Comparison of ENCODE assay signal across 11 cellular contexts in genomic region chr20:21074605-21075336, GRCh38. TPM values are rescaled to one million over a fixed set of nuclear protein-coding genes. Genes with fewer than 3 reads are reported as not detected.
DNase-seq lines count a peak whose midpoint lies in the region; ATAC-seq, FAIRE-seq and TF ChIP-seq lines count a peak whose summit lies in the region.
"Had no signal": no experiment of that assay in that cellular context is flagged by ENCODE, and none has a peak within 500 bp of the region (broad histone marks: within the 10 kb centered on the region; RNA-seq: fewer than 3 reads in every experiment).

No MANE protein-coding gene starts in this region.

- no peak overlapping the region for H2AFZ ChIP-seq in K562 (ENCODE audit: low read depth, low read length)

- H3K27ac ChIP-seq in K562 (ENCODE audit: extremely low read depth, low read depth, low read length), result no peak overlapping the region
- H3K27ac ChIP-seq in adrenal gland, result no peak overlapping the region
- H3K27ac ChIP-seq in right atrium auricular region, result no peak overlapping the region
- H3K27ac ChIP-seq: psoas muscle, thoracic aorta had no signal

- DNase-seq in K562 (ENCODE audit: extremely low read depth in 1 of 4, low spot score in 3 of 4) (no peak), adrenal gland (no peak), hippocampal formation (lab: John Stamatoyannopoulos, UW) (no peak), right atrium auricular region (ENCODE audit: low spot score) (no peak), occipital lobe (lab: John Stamatoyannopoulos, UW) (no peak)
- DNase-seq: activated naive CD8-positive, alpha-beta T cell treated with anti-CD3 and anti-CD28 coated beads, Interleukin-2, amount 10 ng/mL, durations not matched to agents 7 days and 5 days; psoas muscle had no signal

- H3K36me3 ChIP-seq in K562 (ENCODE audit: control insufficient read depth, insufficient read depth, low read length) (no peaks in the 10 kb centered on the region), adrenal gland (replicated peaks in 1 of 2) (no peaks in the 10 kb centered on the region), right atrium auricular region (no peaks in the 10 kb centered on the region)
- H3K36me3 ChIP-seq: thoracic aorta had no signal

- H3K9me3 ChIP-seq in K562 (replicated peaks; ENCODE audit: control insufficient read depth, insufficient read depth, low read depth, low read length) (no peaks in the 10 kb centered on the region), adrenal gland (replicated peaks in 1 of 3) (no peaks in the 10 kb centered on the region), right atrium auricular region (peaks cover 0 to 3% of the 10 kb centered on the region in 2 donors)
- H3K9me3 ChIP-seq: psoas muscle, thoracic aorta had no signal

- TF ChIP-seq CTCF in K562 (IDR thresholded peaks at IDR 0.05 in 2 of 3, conservative IDR thresholded peaks at IDR 0.05 in 1 of 3; ENCODE audit: insufficient read depth in 2 of 3, low read depth in 1 of 3, low read length in 3 of 3), result no peak
- no peak for TF ChIP-seq CTCF in adrenal gland (IDR thresholded peaks at IDR 0.05)
- no peak for TF ChIP-seq CTCF in right atrium auricular region (IDR thresholded peaks at IDR 0.05)

- CTCF ChIA-PET in K562 (lab: Yijun Ruan, JAX; ENCODE audit: low intra/inter-chr PET ratio), result no interaction called here

- BruUV-seq in K562 (replicated peaks; lab: Mats Ljungman, UMichigan), result no TSS peak

- no peak overlapping the region for H3K9ac ChIP-seq in K562 (ENCODE audit: insufficient read depth in 1 of 2, low read depth in 2 of 2, low read length in 2 of 2)

- intact Hi-C loops in K562 (cut with micrococcal nuclease) (no loop called here), adrenal gland (cut with DNase I) (no loop called here)

- no peak overlapping the region for H3K4me2 ChIP-seq in K562 (ENCODE audit: insufficient read depth, low read length)

- WGBS in K562 (ENCODE audit: insufficient coverage, low coverage, missing lambda C conversion rate), result 0% methylated on average over 11 of the region's 12 CpGs
- WGBS in adrenal gland, 4 donors, result 70 to 78% (median 73%) methylated on average over 12 of the region's 12 CpGs

- POLR2A ChIA-PET in K562 (lab: Yijun Ruan, JAX), result no interaction called here

- H3K27me3 ChIP-seq in K562 (ENCODE audit: control insufficient read depth in 2 of 2, insufficient read depth in 2 of 2, low read length in 2 of 2) (peaks cover 0 to 19% of the 10 kb centered on the region in 2 experiments; a peak in 3 of 5 replicates), adrenal gland (peaks cover 4% of the 10 kb centered on the region), right atrium auricular region (no peaks in the 10 kb centered on the region)

- no peak for TF ChIP-seq POLR2A in K562 (conservative IDR thresholded peaks at IDR 0.05)
- no peak for TF ChIP-seq POLR2A in adrenal gland (IDR thresholded peaks at IDR 0.05)

- H4K20me1 ChIP-seq in K562 (replicated peaks; ENCODE audit: control insufficient read depth, insufficient read depth, low read length), result no peaks in the 10 kb centered on the region

- H3K4me1 ChIP-seq in K562 (replicated peaks in 1 of 2; ENCODE audit: control insufficient read depth in 2 of 2, insufficient read depth in 2 of 2, low read length in 2 of 2), result no peaks in the 10 kb centered on the region
- no peaks in the 10 kb centered on the region for H3K4me1 ChIP-seq in adrenal gland (replicated peaks in 1 of 2)
- no peaks in the 10 kb centered on the region for H3K4me1 ChIP-seq in right atrium auricular region
- H3K4me1 ChIP-seq: psoas muscle had no signal

- H3K4me3 ChIP-seq in K562 (no peak overlapping the region), adrenal gland (no peak overlapping the region), right atrium auricular region (no peak overlapping the region)
- H3K4me3 ChIP-seq: psoas muscle, thoracic aorta had no signal

- no peaks in the 10 kb centered on the region for H3K9me1 ChIP-seq in K562 (ENCODE audit: control insufficient read depth, insufficient read depth, low read length)

- no peak for TF ChIP-seq EP300 in K562 (IDR thresholded peaks at IDR 0.05; ENCODE audit: low read length)

- no peaks in the 10 kb centered on the region for H3K79me2 ChIP-seq in K562 (ENCODE audit: control insufficient read depth, insufficient read depth, low read length)

- no peak for FAIRE-seq in K562 (lab: Jason Lieb, UNC)

- ATAC-seq in GM18867 (IDR thresholded peaks at IDR 0.05; ENCODE audit: unreplicated experiment), result peak; percentile 98
- peak; percentile 98 for ATAC-seq in GM21825 (IDR thresholded peaks at IDR 0.05; ENCODE audit: unreplicated experiment)
- peak; percentile 99 for ATAC-seq in HG03520 (IDR thresholded peaks at IDR 0.05; ENCODE audit: unreplicated experiment)
- no peak for ATAC-seq in K562
- ATAC-seq: psoas muscle had no signal

- TF ChIP-seq RAD21 in K562 (CRISPR knock-in tag; conservative IDR thresholded peaks at IDR 0.05 in 1 of 2, IDR thresholded peaks at IDR 0.05 in 1 of 2), result no peak

- in situ Hi-C loops in K562 (cut with MboI), result no loop called here

TF ChIP-seq in K562, 482 proteins besides CTCF, POLR2A, EP300 and RAD21 (continues in another document):
- TF ChIP-seq ZNF518B (CRISPR knock-in tag; IDR thresholded peaks at IDR 0.05), result no peak

RNA-seq across cellular contexts. Expression of gene LINC00237, which starts 31.4 kb away (rescaled TPM):
- total RNA-seq in K562 (2011; cell fraction: chromatin; rRNA removed; ENCODE audit: low replicate concordance), result not detected in 2 replicates
- not detected in 2 replicates for total RNA-seq in K562 (2011; cell fraction: nucleolus; rRNA removed)
- not detected in 2 replicates for total RNA-seq in K562 (2011; cell fraction: nucleoplasm; rRNA removed)
- not detected in 2 replicates for total RNA-seq in K562 (2014; rRNA removed)
- total RNA-seq in K562 (2014; rRNA removed; fragmentation: Illumina TruSeq; extraction: Trizol), result not detected in 2 replicates
- not detected in 2 replicates for total RNA-seq in K562 (2015; rRNA removed; fragmentation: Illumina TruSeq; extraction: Trizol)
- total RNA-seq in K562 (2021), result not detected in 2 replicates
- not detected in 2 replicates for polyA plus RNA-seq in K562 (2011; rRNA removed)
- not detected in 2 replicates for polyA plus RNA-seq in K562 (2011; cell fraction: cytosol; rRNA removed)
- polyA plus RNA-seq in K562 (2011; cell fraction: nucleus; rRNA removed), result not detected in 2 replicates
- not detected in 2 replicates for polyA plus RNA-seq in K562 (2012)
- not detected in 2 replicates for polyA plus RNA-seq in K562 (2014; fragmentation: Illumina TruSeq; extraction: Trizol)
- not detected for polyA plus RNA-seq in K562 (2014; fragmentation: Nextera tagmentation; extraction: Ambion mirVana)
- not detected in 2 replicates for polyA plus RNA-seq in K562 (2014; rRNA removed)
- not detected in 2 replicates for polyA minus RNA-seq in K562 (2011; rRNA and poly(A)+ RNA removed)
- not detected in 2 replicates for polyA minus RNA-seq in K562 (2011; cell fraction: cytosol; rRNA and poly(A)+ RNA removed)
- not detected in 2 replicates for polyA minus RNA-seq in K562 (2011; cell fraction: nucleus; rRNA and poly(A)+ RNA removed)
- total RNA-seq in adrenal gland, result under 1 TPM in 1 of 8 donors, not detected in 7; 0.14 TPM
- not detected for polyA plus RNA-seq in adrenal gland
- not detected for total RNA-seq in right atrium auricular region
- 2.0 TPM for total RNA-seq in occipital lobe
- total RNA-seq: psoas muscle, thoracic aorta had no signal
- polyA plus RNA-seq: psoas muscle had no signal

RNA-seq across cellular contexts. Expression of gene KIZ, which starts 51.1 kb away (rescaled TPM):
- 22.9 and 121 TPM in 2 replicates for total RNA-seq in K562 (2011; cell fraction: chromatin; rRNA removed; ENCODE audit: low replicate concordance)
- 11.3 and 17.6 TPM in 2 replicates for total RNA-seq in K562 (2011; cell fraction: nucleolus; rRNA removed)
- 26.5 and 27.9 TPM in 2 replicates for total RNA-seq in K562 (2011; cell fraction: nucleoplasm; rRNA removed)
- total RNA-seq in K562 (2014; rRNA removed), result 10.8 and 11.0 TPM in 2 replicates
- total RNA-seq in K562 (2014; rRNA removed; fragmentation: Illumina TruSeq; extraction: Trizol), result 18.0 and 20.5 TPM in 2 replicates
- total RNA-seq in K562 (2015; rRNA removed; fragmentation: Illumina TruSeq; extraction: Trizol), result 9.8 and 11.5 TPM in 2 replicates
- total RNA-seq in K562 (2021), result 12.9 and 15.2 TPM in 2 replicates
- 21.1 and 23.1 TPM in 2 replicates for polyA plus RNA-seq in K562 (2011; rRNA removed)
- polyA plus RNA-seq in K562 (2011; cell fraction: cytosol; rRNA removed), result 4.2 and 9.7 TPM in 2 replicates
- 43.5 and 52.7 TPM in 2 replicates for polyA plus RNA-seq in K562 (2011; cell fraction: nucleus; rRNA removed)
- polyA plus RNA-seq in K562 (2012), result 8.4 and 20.1 TPM in 2 replicates
- 15.1 and 17.6 TPM in 2 replicates for polyA plus RNA-seq in K562 (2014; fragmentation: Illumina TruSeq; extraction: Trizol)
- 1 to 10 TPM; 4.9 to 7.5 TPM for polyA plus RNA-seq in K562 (2014; fragmentation: Nextera tagmentation; extraction: Ambion mirVana)
- polyA plus RNA-seq in K562 (2014; rRNA removed), result 11.8 and 13.5 TPM in 2 replicates
- 21.2 and 30.6 TPM in 2 replicates for polyA minus RNA-seq in K562 (2011; rRNA and poly(A)+ RNA removed)
- 5.9 and 7.6 TPM in 2 replicates for polyA minus RNA-seq in K562 (2011; cell fraction: cytosol; rRNA and poly(A)+ RNA removed)
- 10.2 and 26.7 TPM in 2 replicates for polyA minus RNA-seq in K562 (2011; cell fraction: nucleus; rRNA and poly(A)+ RNA removed)
- total RNA-seq in adrenal gland, result 10 to 100 TPM; 12.0 to 62.9 (median 15.7) TPM
- polyA plus RNA-seq in adrenal gland, result 10 to 100 TPM; 10.4 to 21.2 (median 15.9) TPM
- 10 to 100 TPM; 16.1 to 30.4 TPM for total RNA-seq in right atrium auricular region
- total RNA-seq in occipital lobe, result 8.4 TPM
